ENCODE assay signal across 1 cellular context in genomic region chr17:6639014-6639650, GRCh38.
TF ChIP-seq lines count a peak whose summit lies in the region.

No MANE protein-coding gene starts in this region.

TF ChIP-seq in K562, 482 proteins besides CTCF, POLR2A, EP300 and RAD21:
- TF ChIP-seq RBFOX2 (IDR thresholded peaks at IDR 0.05; ENCODE audit: low read depth, low read length): 0 out of 2 replicates have a peak, but pooled peaks have one; percentile 10
- TF ChIP-seq CBFB (CRISPR knock-in tag; IDR thresholded peaks at IDR 0.05): no peak
- TF ChIP-seq KLF1 (tag; IDR thresholded peaks at IDR 0.05): no peak
- no peak for TF ChIP-seq ESRRB (CRISPR knock-in tag; IDR thresholded peaks at IDR 0.05; ENCODE audit: borderline replicate concordance)
- TF ChIP-seq BCL6 (CRISPR knock-in tag; IDR thresholded peaks at IDR 0.05): no peak
- no peak for TF ChIP-seq GTF2A2 (tag; IDR thresholded peaks at IDR 0.05)
- no peak for TF ChIP-seq TEAD2 (tag; IDR thresholded peaks at IDR 0.05)
- no peak for TF ChIP-seq ATF2 (CRISPR knock-in tag; IDR thresholded peaks at IDR 0.05)
- TF ChIP-seq ZNF586 (CRISPR knock-in tag; conservative IDR thresholded peaks at IDR 0.05): no peak
- TF ChIP-seq BHLHE40 (IDR thresholded peaks at IDR 0.05; ENCODE audit: low read length): peak; percentile 5; the same call in 1 of the 2 replicates
- TF ChIP-seq POU5F1 (IDR thresholded peaks at IDR 0.05; ENCODE audit: borderline replicate concordance, low read depth, low read length, partially characterized antibody): no peak
- TF ChIP-seq GABPB1 (CRISPR knock-in tag; IDR thresholded peaks at IDR 0.05): no peak
- no peak for TF ChIP-seq ZBTB9 (CRISPR knock-in tag; IDR thresholded peaks at IDR 0.05)
- TF ChIP-seq CEBPZ (IDR thresholded peaks at IDR 0.05; ENCODE audit: borderline replicate concordance, low read depth, low read length): no peak
- peak; percentile 55 for TF ChIP-seq EGR1 (conservative IDR thresholded peaks at IDR 0.05)
- no peak for TF ChIP-seq CBFA2T2 (conservative IDR thresholded peaks at IDR 0.05)
- TF ChIP-seq GTF3C2 (IDR thresholded peaks at IDR 0.05; ENCODE audit: borderline replicate concordance, extremely low read depth, insufficient read length): no peak
